1 cellular context compared by ENCODE assay signal in genomic region chr19:12365372-12366162, GRCh38.
TF ChIP-seq lines count a peak whose summit lies in the region.

Gene ZNF442 (minus strand): TSS chr19:12365683. CDS start chr19:12363631, 2,052 bp downstream.

TF ChIP-seq in HepG2, 621 proteins besides CTCF, POLR2A, EP300 and RAD21 (continued from another document and continues in another):
- TF ChIP-seq, protein P1, sequence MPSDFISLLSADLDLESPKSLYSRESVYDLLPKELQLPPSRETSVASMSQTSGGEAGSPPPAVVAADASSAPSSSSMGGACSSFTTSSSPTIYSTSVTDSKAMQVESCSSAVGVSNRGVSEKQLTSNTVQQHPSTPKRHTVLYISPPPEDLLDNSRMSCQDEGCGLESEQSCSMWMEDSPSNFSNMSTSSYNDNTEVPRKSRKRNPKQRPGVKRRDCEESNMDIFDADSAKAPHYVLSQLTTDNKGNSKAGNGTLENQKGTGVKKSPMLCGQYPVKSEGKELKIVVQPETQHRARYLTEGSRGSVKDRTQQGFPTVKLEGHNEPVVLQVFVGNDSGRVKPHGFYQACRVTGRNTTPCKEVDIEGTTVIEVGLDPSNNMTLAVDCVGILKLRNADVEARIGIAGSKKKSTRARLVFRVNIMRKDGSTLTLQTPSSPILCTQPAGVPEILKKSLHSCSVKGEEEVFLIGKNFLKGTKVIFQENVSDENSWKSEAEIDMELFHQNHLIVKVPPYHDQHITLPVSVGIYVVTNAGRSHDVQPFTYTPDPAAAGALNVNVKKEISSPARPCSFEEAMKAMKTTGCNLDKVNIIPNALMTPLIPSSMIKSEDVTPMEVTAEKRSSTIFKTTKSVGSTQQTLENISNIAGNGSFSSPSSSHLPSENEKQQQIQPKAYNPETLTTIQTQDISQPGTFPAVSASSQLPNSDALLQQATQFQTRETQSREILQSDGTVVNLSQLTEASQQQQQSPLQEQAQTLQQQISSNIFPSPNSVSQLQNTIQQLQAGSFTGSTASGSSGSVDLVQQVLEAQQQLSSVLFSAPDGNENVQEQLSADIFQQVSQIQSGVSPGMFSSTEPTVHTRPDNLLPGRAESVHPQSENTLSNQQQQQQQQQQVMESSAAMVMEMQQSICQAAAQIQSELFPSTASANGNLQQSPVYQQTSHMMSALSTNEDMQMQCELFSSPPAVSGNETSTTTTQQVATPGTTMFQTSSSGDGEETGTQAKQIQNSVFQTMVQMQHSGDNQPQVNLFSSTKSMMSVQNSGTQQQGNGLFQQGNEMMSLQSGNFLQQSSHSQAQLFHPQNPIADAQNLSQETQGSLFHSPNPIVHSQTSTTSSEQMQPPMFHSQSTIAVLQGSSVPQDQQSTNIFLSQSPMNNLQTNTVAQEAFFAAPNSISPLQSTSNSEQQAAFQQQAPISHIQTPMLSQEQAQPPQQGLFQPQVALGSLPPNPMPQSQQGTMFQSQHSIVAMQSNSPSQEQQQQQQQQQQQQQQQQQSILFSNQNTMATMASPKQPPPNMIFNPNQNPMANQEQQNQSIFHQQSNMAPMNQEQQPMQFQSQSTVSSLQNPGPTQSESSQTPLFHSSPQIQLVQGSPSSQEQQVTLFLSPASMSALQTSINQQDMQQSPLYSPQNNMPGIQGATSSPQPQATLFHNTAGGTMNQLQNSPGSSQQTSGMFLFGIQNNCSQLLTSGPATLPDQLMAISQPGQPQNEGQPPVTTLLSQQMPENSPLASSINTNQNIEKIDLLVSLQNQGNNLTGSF (CRISPR knock-in tag; IDR thresholded peaks at IDR 0.05), result no peak
- TF ChIP-seq ISL2 (CRISPR knock-in tag; IDR thresholded peaks at IDR 0.05) (no peak; the same call in 1 of the 2 replicates), ZSCAN31 (CRISPR knock-in tag; IDR thresholded peaks at IDR 0.05; ENCODE audit: low read depth) (peak; percentile 52; the same call in 1 of the 2 replicates), IKZF5 (CRISPR knock-in tag; IDR thresholded peaks at IDR 0.05) (peak; percentile 27; the same call in 1 of the 2 replicates), ERF (CRISPR knock-in tag; IDR thresholded peaks at IDR 0.05) (peak; percentile 72; the same call in 1 of the 2 replicates), ZNF501 (CRISPR knock-in tag; IDR thresholded peaks at IDR 0.05) (peak; percentile 83), SMAD3 (CRISPR knock-in tag; IDR thresholded peaks at IDR 0.05) (0 out of 2 replicates have a peak, but pooled peaks have one; percentile 37), ZNF558 (CRISPR knock-in tag; IDR thresholded peaks at IDR 0.05; ENCODE audit: borderline replicate concordance) (no peak), ZSCAN29 (CRISPR knock-in tag; conservative IDR thresholded peaks at IDR 0.05) (0 out of 2 replicates have a peak, but pooled peaks have one; percentile 39), KAT8 (CRISPR knock-in tag; IDR thresholded peaks at IDR 0.05) (peak; percentile 92), ZBTB44 (CRISPR knock-in tag; IDR thresholded peaks at IDR 0.05) (no peak), ZNF350 (CRISPR knock-in tag; IDR thresholded peaks at IDR 0.05; ENCODE audit: borderline replicate concordance, low read depth) (peak; percentile 69; the same call in 1 of the 2 replicates), ZNF335 (CRISPR knock-in tag; IDR thresholded peaks at IDR 0.05) (peak; percentile 64; the same call in 1 of the 2 replicates), SNAPC4 (CRISPR knock-in tag; IDR thresholded peaks at IDR 0.05) (no peak), FOXA1 (IDR thresholded peaks at IDR 0.05) (no peak), FOXA1 (CRISPR knock-in tag; IDR thresholded peaks at IDR 0.05) (peak; percentile 4; the same call in 1 of the 2 replicates), SP5 (CRISPR knock-in tag; IDR thresholded peaks at IDR 0.05; ENCODE audit: borderline replicate concordance, low read depth) (0 out of 2 replicates have a peak, but pooled peaks have one; percentile 11), PRDM4 (CRISPR knock-in tag; IDR thresholded peaks at IDR 0.05; ENCODE audit: borderline replicate concordance) (no peak), ZNF260 (CRISPR knock-in tag; IDR thresholded peaks at IDR 0.05; ENCODE audit: borderline replicate concordance, low read depth) (no peak), RXRA (CRISPR knock-in tag; IDR thresholded peaks at IDR 0.05) (peak; percentile 46; the same call in 1 of the 2 replicates), HNF4A (CRISPR knock-in tag; IDR thresholded peaks at IDR 0.05) (no peak), GABPB1 (CRISPR knock-in tag; IDR thresholded peaks at IDR 0.05) (peak; percentile 60), MED1 (CRISPR knock-in tag; IDR thresholded peaks at IDR 0.05) (0 out of 2 replicates have a peak, but pooled peaks have one; percentile 58), GPBP1L1 (CRISPR knock-in tag; IDR thresholded peaks at IDR 0.05) (no peak), SMC3 (IDR thresholded peaks at IDR 0.05; ENCODE audit: low read length) (peak; percentile 74), ZBTB7A (CRISPR knock-in tag; IDR thresholded peaks at IDR 0.05) (peak; percentile 86; the same call in 1 of the 2 replicates), PCBP2 (optimal IDR thresholded peaks at IDR 0.05; ENCODE audit: low read depth, low read length, poor library complexity, severe bottlenecking) (no peak)
- TF ChIP-seq, protein P2, sequence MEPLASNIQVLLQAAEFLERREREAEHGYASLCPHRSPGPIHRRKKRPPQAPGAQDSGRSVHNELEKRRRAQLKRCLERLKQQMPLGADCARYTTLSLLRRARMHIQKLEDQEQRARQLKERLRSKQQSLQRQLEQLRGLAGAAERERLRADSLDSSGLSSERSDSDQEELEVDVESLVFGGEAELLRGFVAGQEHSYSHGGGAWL (CRISPR knock-in tag; IDR thresholded peaks at IDR 0.05), result peak; percentile 20; the same call in 1 of the 2 replicates
- TF ChIP-seq, protein P3, sequence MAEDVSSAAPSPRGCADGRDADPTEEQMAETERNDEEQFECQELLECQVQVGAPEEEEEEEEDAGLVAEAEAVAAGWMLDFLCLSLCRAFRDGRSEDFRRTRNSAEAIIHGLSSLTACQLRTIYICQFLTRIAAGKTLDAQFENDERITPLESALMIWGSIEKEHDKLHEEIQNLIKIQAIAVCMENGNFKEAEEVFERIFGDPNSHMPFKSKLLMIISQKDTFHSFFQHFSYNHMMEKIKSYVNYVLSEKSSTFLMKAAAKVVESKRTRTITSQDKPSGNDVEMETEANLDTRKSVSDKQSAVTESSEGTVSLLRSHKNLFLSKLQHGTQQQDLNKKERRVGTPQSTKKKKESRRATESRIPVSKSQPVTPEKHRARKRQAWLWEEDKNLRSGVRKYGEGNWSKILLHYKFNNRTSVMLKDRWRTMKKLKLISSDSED (CRISPR knock-in tag; IDR thresholded peaks at IDR 0.05), result no peak
